ENCODE assay signal across 12 cellular contexts in the genomic region with DNA sequence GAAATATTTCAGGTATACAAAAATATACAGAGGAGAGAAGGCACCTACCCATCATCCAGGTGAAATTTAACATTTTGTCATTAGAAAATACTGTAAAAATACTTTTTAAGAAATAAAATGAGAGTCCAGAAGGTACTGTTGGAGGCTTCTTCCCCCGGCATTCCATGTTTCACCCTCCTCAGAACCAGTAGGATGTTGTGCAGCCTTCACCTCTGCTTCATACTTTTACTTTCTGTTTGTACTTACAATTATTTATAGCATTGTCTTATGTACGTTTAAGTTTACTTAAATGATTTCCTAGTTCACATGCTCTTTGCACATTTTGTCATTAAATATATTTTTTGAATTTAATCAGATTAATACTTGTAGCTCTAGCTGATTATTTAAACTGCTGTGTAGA. TPM values are rescaled to one million over a fixed set of nuclear protein-coding genes. Genes with fewer than 3 reads are reported as not detected.
DNase-seq lines count a peak whose midpoint lies in the region; ATAC-seq and TF ChIP-seq lines count a peak whose summit lies in the region.
"Had no signal": no experiment of that assay in that cellular context is flagged by ENCODE, and none has a peak within 500 bp of the region (broad histone marks: within the 10 kb centered on the region; RNA-seq: fewer than 3 reads in every experiment).

No MANE protein-coding gene starts in this region.

- H3K9me3 ChIP-seq in adipocyte (ENCODE audit: control insufficient read depth, low read length) (no peaks in the 10 kb centered on the region), muscle layer of duodenum (ENCODE audit: control insufficient read depth in 1 of 2, low read length in 2 of 2) (no peaks in the 10 kb centered on the region), PC-9 (ENCODE audit: insufficient read depth, low read depth) (no peaks in the 10 kb centered on the region)
- H3K9me3 ChIP-seq: right lobe of liver had no signal

- H3K9ac ChIP-seq in adipocyte (ENCODE audit: low read length) = peak overlapping the region; percentile 49

- H3K4me3 ChIP-seq in adipocyte (ENCODE audit: low read length) = peak overlapping the region; percentile 77
- H3K4me3 ChIP-seq in muscle layer of duodenum (ENCODE audit: low read depth in 1 of 2, low read length in 2 of 2) = peak overlapping the region; percentile 10 to 24
- H3K4me3 ChIP-seq in PC-9 = no peak overlapping the region
- H3K4me3 ChIP-seq: right lobe of liver had no signal

- CTCF ChIA-PET in PC-9 (lab: Charles Lee) = no interaction called here

- TF ChIP-seq CTCF in PC-9 (conservative IDR thresholded peaks at IDR 0.05) = no peak

- DNase-seq in EH (ENCODE audit: low read depth) (peak; percentile 25), adipocyte (ENCODE audit: low read depth) (peak; percentile 32), PC-9 (no peak)
- DNase-seq in stimulated activated CD4-positive, alpha-beta T cell treated with anti-CD3 and anti-CD28 coated beads, Interleukin-15, amount 100 ng/mL, for 24 hours = no peak
- no peak for DNase-seq in activated CD8-positive, alpha-beta memory T cell treated with anti-CD3 and anti-CD28 coated beads for 24 hours
- DNase-seq: activated gamma-delta T cell, cortex of kidney, head of caudate nucleus, NCI-H1930, right lobe of liver had no signal

- H3K4me1 ChIP-seq in adipocyte (ENCODE audit: control insufficient read depth, insufficient read depth, low read length) (peaks cover 18% of the 10 kb centered on the region), muscle layer of duodenum (ENCODE audit: control insufficient read depth in 1 of 2, insufficient read depth in 2 of 2, low read length in 2 of 2) (no peaks in the 10 kb centered on the region), PC-9 (replicated peaks; ENCODE audit: insufficient read depth) (no peaks in the 10 kb centered on the region)
- H3K4me1 ChIP-seq: right lobe of liver had no signal

- H3K27me3 ChIP-seq in adipocyte (replicated peaks; ENCODE audit: control insufficient read depth, insufficient read depth, low read length) = no peaks in the 10 kb centered on the region
- no peaks in the 10 kb centered on the region for H3K27me3 ChIP-seq in muscle layer of duodenum (ENCODE audit: low read depth, low read length)
- H3K27me3 ChIP-seq in PC-9 (ENCODE audit: insufficient read depth, low read depth) = no peaks in the 10 kb centered on the region
- H3K27me3 ChIP-seq: right lobe of liver had no signal

- H3K9me2 ChIP-seq in PC-9 (ENCODE audit: insufficient read depth) = 0 out of 2 replicates have a peak, but pooled peaks cover 4% of the 10 kb centered on the region

- intact Hi-C loops in PC-9 (cut with micrococcal nuclease; ENCODE audit: unreplicated experiment) = no loop called here

- POLR2A ChIA-PET in PC-9 (lab: Charles Lee; ENCODE audit: unreplicated experiment) = no interaction called here

- peak; percentile 61 for ATAC-seq in HG02973 (IDR thresholded peaks at IDR 0.05; ENCODE audit: unreplicated experiment)
- ATAC-seq: right lobe of liver had no signal

- no TSS peak for BruUV-seq in PC-9 (replicated peaks; lab: Mats Ljungman, UMichigan)

- H3K36me3 ChIP-seq in adipocyte (ENCODE audit: control insufficient read depth, insufficient read depth, low read length, severe bottlenecking) (no peaks in the 10 kb centered on the region), muscle layer of duodenum (ENCODE audit: control insufficient read depth in 1 of 2, insufficient read depth in 2 of 2, low read length in 2 of 2) (no peaks in the 10 kb centered on the region), PC-9 (ENCODE audit: low read depth) (no peaks in the 10 kb centered on the region)
- H3K36me3 ChIP-seq: right lobe of liver had no signal

- no peaks in the 10 kb centered on the region for H3F3A ChIP-seq in PC-9 (ENCODE audit: insufficient read depth, low read depth)

- H2AFZ ChIP-seq in PC-9 = no peak overlapping the region

- no peak overlapping the region for H3K4me2 ChIP-seq in PC-9

- no peaks in the 10 kb centered on the region for H4K20me1 ChIP-seq in PC-9 (ENCODE audit: insufficient read depth)

- H3K79me2 ChIP-seq in PC-9 (ENCODE audit: low read depth) = no peaks in the 10 kb centered on the region

- H3K27ac ChIP-seq in muscle layer of duodenum (ENCODE audit: low read length) = no peak overlapping the region
- no peak overlapping the region for H3K27ac ChIP-seq in PC-9
- H3K27ac ChIP-seq: right lobe of liver had no signal

RNA-seq across cellular contexts. Expression of gene TMEM200A, which starts 30.9 kb away (rescaled TPM):
- total RNA-seq in PC-9 (2021) = not detected in 2 replicates

Comparison
In these comparisons a context has a peak if more than half of its experiments do, and no peak if none do; other contexts are left out.
1. DNase-seq: peak in EH (single experiment) and adipocyte (single experiment); none in stimulated activated CD4-positive, alpha-beta T cell treated with anti-CD3 and anti-CD28 coated beads, Interleukin-15, amount 100 ng/mL, for 24 hours (single experiment), activated CD8-positive, alpha-beta memory T cell treated with anti-CD3 and anti-CD28 coated beads for 24 hours (single experiment) and PC-9 (0 of 2).